ENCODE assay signal across 30 cellular contexts in the genomic region with DNA sequence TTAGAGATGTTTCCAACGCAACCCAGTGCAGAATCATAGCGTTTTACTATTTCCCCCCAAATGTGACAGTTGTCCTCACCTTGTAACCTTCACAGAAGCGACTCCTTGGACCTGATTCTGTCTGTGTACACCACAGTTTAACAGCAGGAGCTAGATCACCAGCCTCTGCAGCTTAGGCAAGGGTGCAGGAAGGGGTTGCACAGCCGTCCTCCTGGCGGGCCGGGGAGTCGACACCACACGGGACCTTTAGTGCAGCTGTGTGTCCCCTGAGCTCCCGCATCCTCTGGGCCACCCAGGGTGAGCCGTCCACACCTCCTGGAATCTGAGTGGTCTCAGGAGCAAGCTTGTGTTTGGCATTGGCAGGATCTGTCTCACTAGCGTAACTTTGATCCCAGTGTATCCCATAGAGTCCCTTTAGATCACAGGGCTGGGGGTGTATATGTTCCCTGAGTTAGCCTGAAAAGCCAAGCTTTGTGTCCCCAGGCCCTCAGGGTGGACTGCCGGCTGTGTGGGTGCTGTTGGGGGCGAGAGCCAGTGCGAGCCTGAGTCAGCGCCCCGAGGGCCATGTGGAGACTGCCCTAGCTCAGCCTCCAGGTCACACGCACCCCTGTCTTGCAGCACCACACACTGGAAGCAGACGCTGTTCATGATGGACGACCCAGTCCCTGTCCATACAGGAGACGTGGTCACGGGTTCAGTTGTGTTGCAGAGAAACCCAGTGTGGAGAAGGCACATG. TPM values are rescaled to one million over a fixed set of nuclear protein-coding genes. Genes with fewer than 3 reads are reported as not detected.
A peak's percentile ranks its signal among the peaks of the same experiment; 100 is the strongest.
DNase-seq lines count a peak whose midpoint lies in the region; ATAC-seq and TF ChIP-seq lines count a peak whose summit lies in the region.
"Had no signal": no experiment of that assay in that cellular context is flagged by ENCODE, and none has a peak within 500 bp of the region (broad histone marks: within the 10 kb centered on the region; RNA-seq: fewer than 3 reads in every experiment).

No MANE protein-coding gene starts in this region.

- no peak overlapping the region for H2BK120ac ChIP-seq in neuronal stem cell (ENCODE audit: low read depth, low read length)

- H3K27me3 ChIP-seq in GM23248 (replicated peaks; ENCODE audit: insufficient read depth) (no peaks in the 10 kb centered on the region), neuronal stem cell (ENCODE audit: control insufficient read depth in 3 of 3, insufficient read depth in 3 of 3, low read depth in 1 of 3, low read length in 3 of 3) (peaks cover 0 to 8% (median 0%) of the 10 kb centered on the region in 3 experiments)
- H3K27me3 ChIP-seq: ovary, suprapubic skin had no signal

- DNase-seq in GM23248, result peak; percentile 15
- DNase-seq in RPMI7951 (ENCODE audit: low read depth), result peak; percentile 43
- DNase-seq in coronary artery (ENCODE audit: low spot score), result no peak
- no peak for DNase-seq in neuronal stem cell (ENCODE audit: low spot score)
- no peak for DNase-seq in AG20443 (ENCODE audit: low spot score)
- no peak for DNase-seq in LoVo (ENCODE audit: low spot score)
- DNase-seq: activated CD4-positive, alpha-beta T cell treated with anti-CD3 and anti-CD28 coated beads, Interleukin-2, amount 50 U/mL, for 1 hour; activated effector memory CD4-positive, alpha-beta T cell treated with anti-CD3 and anti-CD28 coated beads, Interleukin-2, amount 50 U/mL, for 16 hours; activated naive CD8-positive, alpha-beta T cell treated with anti-CD3 and anti-CD28 coated beads, Interleukin-2, amount 10 ng/mL, durations not matched to agents 7 days and 5 days; activated T-cell treated with anti-CD3 and anti-CD28 coated beads, Interleukin-2, amount 50 U/mL, for 1 hour; central memory CD4-positive, alpha-beta T cell; heart right ventricle; KG1; kidney glomerular epithelial cell; lower lobe of right lung; natural killer cell; NCI-H1417; NCI-H2029 treated with DMSO at 0.1 percent for 48 hours; NCI-H524 treated with DMSO at 0.1 percent for 48 hours; PC-3; small intestine; stimulated activated naive CD4-positive, alpha-beta T cell treated with Interleukin-2 at 50 U/mL for 16 hours; T1000 had no signal

- no peaks in the 10 kb centered on the region for H3K79me2 ChIP-seq in GM23248 (ENCODE audit: insufficient read depth)

- H2AFZ ChIP-seq in GM23248 (no peak overlapping the region), neuronal stem cell (ENCODE audit: low read length) (no peak overlapping the region)

- no peak overlapping the region for H4K91ac ChIP-seq in neuronal stem cell (ENCODE audit: low read depth, low read length, poor library complexity)

- no peaks in the 10 kb centered on the region for H3K4me1 ChIP-seq in GM23248 (ENCODE audit: insufficient read depth)
- H3K4me1 ChIP-seq in neuronal stem cell (ENCODE audit: control insufficient read depth in 2 of 2, insufficient read depth in 1 of 2, low read depth in 1 of 2, low read length in 2 of 2), result peaks cover 0 to 6% of the 10 kb centered on the region in 2 donors

- H3K4me3 ChIP-seq in GM23248 (no peak overlapping the region), coronary artery (peak overlapping the region; percentile 66), neuronal stem cell (ENCODE audit: low read length in 2 of 2) (peak overlapping the region in 1 of 2 donors; percentile 25)
- H3K4me3 ChIP-seq: heart right ventricle, lower lobe of right lung, ovary, suprapubic skin, upper lobe of left lung had no signal

- H3K4me2 ChIP-seq in GM23248 (ENCODE audit: unreplicated experiment), result no peak overlapping the region
- no peak overlapping the region for H3K4me2 ChIP-seq in neuronal stem cell (ENCODE audit: insufficient read depth, low read length, poor library complexity, severe bottlenecking)

- H4K8ac ChIP-seq in neuronal stem cell (ENCODE audit: low read depth, low read length), result no peak overlapping the region

- H3K4ac ChIP-seq in neuronal stem cell (ENCODE audit: low read length), result no peak overlapping the region

- peaks cover 28% of the 10 kb centered on the region for H3F3A ChIP-seq in GM23248 (ENCODE audit: insufficient read depth)

- H3K9ac ChIP-seq in GM23248 (no peak overlapping the region), neuronal stem cell (ENCODE audit: low read depth, low read length, poor library complexity) (no peak overlapping the region)

- no peaks in the 10 kb centered on the region for H3K9me2 ChIP-seq in GM23248 (ENCODE audit: insufficient read depth)

- H3K36me3 ChIP-seq in GM23248 (ENCODE audit: low read depth), result peaks cover 6% of the 10 kb centered on the region; the same call in 1 of the 2 replicates
- peaks cover 14 to 79% of the 10 kb centered on the region in 2 donors for H3K36me3 ChIP-seq in neuronal stem cell (replicated peaks in 1 of 2; ENCODE audit: control insufficient read depth in 2 of 2, insufficient read depth in 2 of 2, low read length in 2 of 2)
- H3K36me3 ChIP-seq: ovary had no signal

- no peaks in the 10 kb centered on the region for H4K20me1 ChIP-seq in GM23248 (ENCODE audit: insufficient read depth)

- peak overlapping the region; percentile 29 for H3K18ac ChIP-seq in neuronal stem cell (ENCODE audit: low read length)

- no peak overlapping the region for H2BK15ac ChIP-seq in neuronal stem cell (ENCODE audit: low read length)

- in situ Hi-C loops in GM23248 (cut with MboI), result no loop called here

- ATAC-seq in HG02981 (IDR thresholded peaks at IDR 0.05; ENCODE audit: unreplicated experiment), result no peak
- ATAC-seq: natural killer cell, PC-3 had no signal

- H3K9me3 ChIP-seq in GM23248 (ENCODE audit: low read depth) (no peaks in the 10 kb centered on the region), neuronal stem cell (replicated peaks in 1 of 2; ENCODE audit: control insufficient read depth in 2 of 2, insufficient read depth in 1 of 2, low read depth in 1 of 2, low read length in 2 of 2) (peaks cover 4 to 15% of the 10 kb centered on the region in 2 donors)
- H3K9me3 ChIP-seq: heart right ventricle, lower lobe of right lung, ovary, suprapubic skin, upper lobe of left lung had no signal

- no peak overlapping the region for H2BK5ac ChIP-seq in neuronal stem cell (ENCODE audit: low read length)

- TF ChIP-seq CTCF in coronary artery (IDR thresholded peaks at IDR 0.05), result no peak

- 86 to 91% methylated on average over 20 to 21 of the region's 21 CpGs for WGBS in GM23248 (ENCODE audit: low coverage in 1 of 2, low lambda C conversion rate in 2 of 2, missing lambda C conversion rate in 2 of 2), 2 experiments
- no CpG with 5 or more reads among the region's 21 CpGs for WGBS in neuronal stem cell (ENCODE audit: extremely low coverage in 2 of 2, insufficient read length in 2 of 2, insufficient replicate concordance in 1 of 2), 2 donors

- H3K23ac ChIP-seq in neuronal stem cell (ENCODE audit: low read depth, low read length, poor library complexity), result no peak overlapping the region

- H3K79me1 ChIP-seq in neuronal stem cell (ENCODE audit: low read depth, low read length), result no peaks in the 10 kb centered on the region

- H3K14ac ChIP-seq in neuronal stem cell (ENCODE audit: low read length), result no peak overlapping the region

- no peak overlapping the region for H3K27ac ChIP-seq in GM23248
- peak overlapping the region in 1 of 2 donors; percentile 87 for H3K27ac ChIP-seq in coronary artery
- no peak overlapping the region for H3K27ac ChIP-seq in neuronal stem cell (replicated peaks; ENCODE audit: low read length)
- H3K27ac ChIP-seq: C4-2B, heart right ventricle, lower lobe of right lung, ovary, suprapubic skin, upper lobe of left lung, VCaP had no signal

- no peak overlapping the region for H2BK12ac ChIP-seq in neuronal stem cell (ENCODE audit: low read length)

- H2AK5ac ChIP-seq in neuronal stem cell (ENCODE audit: low read depth, low read length), result no peak overlapping the region

RNA-seq across cellular contexts. Expression of a gene that starts 27.5 kb away (rescaled TPM):
- total RNA-seq in GM23248 (2014; rRNA removed; shearing (Covaris generic)), result 130 and 171 TPM in 2 replicates
- 145 and 146 TPM in 2 replicates for polyA plus RNA-seq in GM23248 (2016; fragmentation: Nextera tagmentation; extraction: Ambion mirVana)
- 77.9 and 83.0 TPM in 2 replicates for total RNA-seq in RPMI7951 (2014; rRNA removed; shearing (Covaris generic))
- 60.6 TPM for polyA plus RNA-seq in neuronal stem cell (2013, experiment 1 of 2)
- 61.2 TPM for polyA plus RNA-seq in neuronal stem cell (2013, experiment 2 of 2)

RNA-seq across cellular contexts. Expression of a gene that starts 58.1 kb away (rescaled TPM):
- total RNA-seq in GM23248 (2014; rRNA removed; shearing (Covaris generic)), result not detected in 2 replicates
- not detected in 2 replicates for polyA plus RNA-seq in GM23248 (2016; fragmentation: Nextera tagmentation; extraction: Ambion mirVana)
- 27.7 and 31.8 TPM in 2 replicates for total RNA-seq in RPMI7951 (2014; rRNA removed; shearing (Covaris generic))
- 1.1 TPM for polyA plus RNA-seq in neuronal stem cell (2013, experiment 1 of 2)
- polyA plus RNA-seq in neuronal stem cell (2013, experiment 2 of 2), result 0.96 TPM
- total RNA-seq: PC-3, renal cortical epithelial cell had no signal

Comparison
In these comparisons a context has a peak if more than half of its experiments do, and no peak if none do; other contexts are left out.
1. DNase-seq: peak in GM23248 (single experiment) and RPMI7951 (single experiment); none in coronary artery (single experiment), neuronal stem cell (single experiment), AG20443 (single experiment) and LoVo (single experiment).
2. RNA of a gene that starts 58.1 kb away (total RNA-seq): 27.7 to 31.8 TPM in RPMI7951; not detected in GM23248; every median in the first group is over 10 times any median in the second.